In the genomic region with DNA sequence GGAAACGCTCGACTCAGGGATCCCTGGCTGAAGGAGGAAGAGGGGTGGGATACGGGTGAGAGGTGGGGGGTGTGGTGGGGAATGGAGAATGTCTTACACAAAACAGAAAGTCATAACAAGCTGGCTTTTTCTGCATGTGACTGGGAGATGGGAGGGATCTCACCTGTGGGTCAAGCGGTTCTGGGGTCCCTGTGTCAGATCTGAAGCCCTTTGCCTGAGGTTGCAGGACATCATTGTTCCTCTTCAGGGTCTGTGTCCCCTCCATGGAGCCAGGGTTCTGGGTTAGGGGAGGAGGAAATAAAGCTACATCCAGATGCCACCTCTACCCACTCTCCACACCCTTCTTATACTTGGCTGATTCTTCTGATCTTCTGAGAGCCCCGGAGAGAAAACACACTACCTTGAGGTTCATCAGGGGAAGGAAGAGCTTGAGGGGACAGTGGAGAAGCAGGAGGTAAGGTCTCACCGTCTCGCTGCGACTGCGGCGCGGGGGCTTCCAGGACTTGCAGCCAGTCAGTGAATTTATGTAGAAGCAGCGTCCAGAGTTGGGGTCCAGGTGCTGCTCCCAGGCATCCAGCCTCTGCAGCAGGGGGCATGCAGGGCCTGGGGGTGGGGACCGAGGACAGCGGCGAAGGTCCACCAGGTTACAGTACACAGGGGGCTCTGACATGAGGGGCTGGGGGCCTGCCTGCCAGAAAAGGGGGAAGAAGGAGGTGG, we compare ENCODE assay signal across 7 cellular contexts. TPM values are rescaled to one million over a fixed set of nuclear protein-coding genes. Genes with fewer than 3 reads are reported as not detected.
DNase-seq lines count a peak whose midpoint lies in the region; ATAC-seq and TF ChIP-seq lines count a peak whose summit lies in the region.
"Had no signal": no experiment of that assay in that cellular context is flagged by ENCODE, and none has a peak within 500 bp of the region (broad histone marks: within the 10 kb centered on the region; RNA-seq: fewer than 3 reads in every experiment).

No MANE protein-coding gene starts in this region.

- H3K27me3 ChIP-seq in subcutaneous abdominal adipose tissue (ENCODE audit: control insufficient read depth in 5 of 5, insufficient read depth in 4 of 5, low read length in 5 of 5) (peaks cover 7 to 41% (median 31%) of the 10 kb centered on the region in 5 donors), gastrocnemius medialis (peaks cover 39 to 41% (median 40%) of the 10 kb centered on the region in 3 donors)

- no peaks in the 10 kb centered on the region for H3K9me3 Mint-ChIP-seq in activated T-cell treated with anti-CD3 and anti-CD28 coated beads, Interleukin-2, amount 50 U/mL, for 4 hours

- intact Hi-C loops in gastrocnemius medialis (cut with DNase I; ENCODE audit: low total_unique reads), result no loop called here

- TF ChIP-seq CTCF in coronary artery (IDR thresholded peaks at IDR 0.05) (no peak), gastrocnemius medialis (IDR thresholded peaks at IDR 0.05 in 4 of 5, conservative IDR thresholded peaks at IDR 0.05 in 1 of 5) (no peak)

- peaks cover 14% of the 10 kb centered on the region for H3K36me3 Mint-ChIP-seq in activated T-cell treated with anti-CD3 and anti-CD28 coated beads, Interleukin-2, amount 50 U/mL, for 4 hours (ENCODE audit: insufficient read depth)

- H3K4me1 ChIP-seq in subcutaneous abdominal adipose tissue (ENCODE audit: control insufficient read depth in 5 of 5, insufficient read depth in 5 of 5, low read length in 5 of 5), result peaks cover 0 to 35% (median 27%) of the 10 kb centered on the region in 5 donors
- peaks cover 12% of the 10 kb centered on the region in 2 donors for H3K4me1 ChIP-seq in gastrocnemius medialis

- in situ Hi-C loops in gastrocnemius medialis (cut with MboI; ENCODE audit: low sequenced_read_pairs in 4 of 4), result no loop called here

- no peak for ATAC-seq in activated T-cell treated with anti-CD3 and anti-CD28 coated beads, Interleukin-2, amount 50 U/mL, for 4 hours
- ATAC-seq in HG02678 (IDR thresholded peaks at IDR 0.05; ENCODE audit: unreplicated experiment) (no peak), gastrocnemius medialis (no peak)

- H3K27me3 Mint-ChIP-seq in activated T-cell treated with anti-CD3 and anti-CD28 coated beads, Interleukin-2, amount 50 U/mL, for 4 hours (ENCODE audit: low read depth), result no peaks in the 10 kb centered on the region

- peak overlapping the region in 3 of 5 donors; percentile 48 to 71 (median 68) for H3K9ac ChIP-seq in subcutaneous abdominal adipose tissue (ENCODE audit: low read length in 5 of 5)

- H3K27ac ChIP-seq in coronary artery, result peak overlapping the region in 1 of 2 donors; percentile 80
- H3K27ac ChIP-seq in subcutaneous abdominal adipose tissue (ENCODE audit: low read depth, low read length), result no peak overlapping the region
- peak overlapping the region in 1 of 4 donors; percentile 7 for H3K27ac ChIP-seq in gastrocnemius medialis

- no peak for DNase-seq in activated T-cell treated with anti-CD3 and anti-CD28 coated beads, Interleukin-2, amount 50 U/mL, for 4 hours
- no peak for DNase-seq in activated T-cell treated with anti-CD3 and anti-CD28 coated beads, Interleukin-2, amount 50 U/mL, for 1 hour
- DNase-seq in coronary artery (ENCODE audit: low spot score) (no peak), gastrocnemius medialis (no peak)

- H3K36me3 ChIP-seq in subcutaneous abdominal adipose tissue (ENCODE audit: control insufficient read depth in 5 of 5, insufficient read depth in 5 of 5, low read length in 5 of 5) (peaks cover 0 to 18% (median 0%) of the 10 kb centered on the region in 5 donors), gastrocnemius medialis (no peaks in the 10 kb centered on the region)

- H3K4me3 Mint-ChIP-seq in activated T-cell treated with anti-CD3 and anti-CD28 coated beads, Interleukin-2, amount 50 U/mL, for 4 hours, result peak overlapping the region; percentile 91

- peak overlapping the region; percentile 75 for H3K4me3 ChIP-seq in coronary artery
- peak overlapping the region; percentile 39 to 71 (median 55) for H3K4me3 ChIP-seq in subcutaneous abdominal adipose tissue (ENCODE audit: low read depth in 1 of 5, low read length in 5 of 5)
- H3K4me3 ChIP-seq in gastrocnemius medialis, result peak overlapping the region in 1 of 4 donors; percentile 47

- TF ChIP-seq POLR2A in gastrocnemius medialis (IDR thresholded peaks at IDR 0.05), result no peak

- H3K9me3 ChIP-seq in subcutaneous abdominal adipose tissue (ENCODE audit: control insufficient read depth in 5 of 5, low read length in 5 of 5) (no peaks in the 10 kb centered on the region), gastrocnemius medialis (no peaks in the 10 kb centered on the region)

- H3K4me1 Mint-ChIP-seq in activated T-cell treated with anti-CD3 and anti-CD28 coated beads, Interleukin-2, amount 50 U/mL, for 4 hours (ENCODE audit: low read depth), result peaks cover 87% of the 10 kb centered on the region

RNA-seq across cellular contexts. Expression of a gene that starts 2.5 kb away (rescaled TPM):
- 10 to 100 TPM; 54.5 to 64.6 (median 57.7) TPM for total RNA-seq in activated T-cell treated with anti-CD3 and anti-CD28 coated beads, Interleukin-2, amount 50 U/mL, for 4 hours
- total RNA-seq in gastrocnemius medialis, result 1 to 10 TPM; 2.7 to 5.1 (median 4.7) TPM

RNA-seq across cellular contexts. Expression of a gene that starts 10.7 kb away (rescaled TPM):
- 100 to 1,000 TPM; 505 to 565 (median 534) TPM for total RNA-seq in activated T-cell treated with anti-CD3 and anti-CD28 coated beads, Interleukin-2, amount 50 U/mL, for 4 hours
- 10 to 100 TPM; 37.7 to 81.1 (median 42.0) TPM for total RNA-seq in gastrocnemius medialis

RNA-seq across cellular contexts. Expression of a gene that starts 17.6 kb away (rescaled TPM):
- total RNA-seq in activated T-cell treated with anti-CD3 and anti-CD28 coated beads, Interleukin-2, amount 50 U/mL, for 4 hours, result 1 to 10 TPM in 1 of 3 donors, under 1 TPM in 2; 0.46 to 1.7 (median 0.65) TPM
- 1 to 10 TPM in 1 of 4 donors, not detected in 3; 1.0 TPM for total RNA-seq in gastrocnemius medialis

RNA-seq across cellular contexts. Expression of a gene that starts 22.0 kb away (rescaled TPM):
- total RNA-seq in activated T-cell treated with anti-CD3 and anti-CD28 coated beads, Interleukin-2, amount 50 U/mL, for 4 hours, result under 1 TPM in 2 of 3 donors, not detected in 1; 0.24 to 0.27 TPM
- total RNA-seq in gastrocnemius medialis, result 1 to 10 TPM in 2 of 4 donors, not detected in 2; 1.5 to 2.2 TPM
- total RNA-seq: glomerular endothelial cell had no signal

RNA-seq across cellular contexts. Expression of a gene that starts 42.6 kb away (rescaled TPM):
- total RNA-seq in activated T-cell treated with anti-CD3 and anti-CD28 coated beads, Interleukin-2, amount 50 U/mL, for 4 hours, result under 1 TPM in 2 of 3 donors, not detected in 1; 0.14 to 0.15 TPM
- under 1 TPM in 2 of 4 donors, not detected in 2; 0.20 to 0.35 TPM for total RNA-seq in gastrocnemius medialis
- total RNA-seq: glomerular endothelial cell had no signal

Comparison
In these comparisons a context has a peak if more than half of its experiments do, and no peak if none do; other contexts are left out.
1. RNA of a gene that starts 2.5 kb away (total RNA-seq): 54.5 to 64.6 TPM in activated T-cell treated with anti-CD3 and anti-CD28 coated beads, Interleukin-2, amount 50 U/mL, for 4 hours; 2.7 to 5.1 TPM in gastrocnemius medialis; every median in the first group is over 4 times any median in the second.
2. RNA of a gene that starts 10.7 kb away (total RNA-seq): 505 to 565 TPM in activated T-cell treated with anti-CD3 and anti-CD28 coated beads, Interleukin-2, amount 50 U/mL, for 4 hours; 37.7 to 81.1 TPM in gastrocnemius medialis; every median in the first group is over 4 times any median in the second.